Comparison of ENCODE assay signal across 21 cellular contexts in the genomic region with DNA sequence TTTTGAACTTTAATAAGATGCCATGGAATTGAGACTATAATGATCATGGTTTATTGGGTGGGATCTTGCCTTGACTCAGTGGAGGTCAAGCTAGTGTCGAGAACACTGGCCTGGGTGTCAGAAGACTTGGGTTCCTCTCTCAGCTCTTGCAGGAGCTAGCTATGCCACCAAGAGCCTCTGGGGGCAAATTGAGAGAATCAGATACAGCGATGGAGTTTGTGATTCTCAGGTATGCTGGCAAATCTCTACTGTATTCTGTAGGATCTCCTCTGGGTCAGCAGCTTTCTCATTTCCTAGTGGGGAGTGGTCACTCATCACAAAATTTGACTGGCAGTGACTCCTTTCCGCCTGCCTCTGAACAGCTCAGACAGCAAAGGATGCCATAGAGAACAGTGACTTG.
A peak's percentile ranks its signal among the peaks of the same experiment; 100 is the strongest.
DNase-seq lines count a peak whose midpoint lies in the region; ATAC-seq and TF ChIP-seq lines count a peak whose summit lies in the region.
"Had no signal": no experiment of that assay in that cellular context is flagged by ENCODE, and none has a peak within 500 bp of the region (broad histone marks: within the 10 kb centered on the region; RNA-seq: fewer than 3 reads in every experiment).

No MANE protein-coding gene starts in this region.

- H4K20me1 ChIP-seq in DND-41 (ENCODE audit: insufficient read depth, low read length), result no peaks in the 10 kb centered on the region
- H4K20me1 ChIP-seq in GM23338 (replicated peaks; ENCODE audit: insufficient read depth), result no peaks in the 10 kb centered on the region
- no peaks in the 10 kb centered on the region for H4K20me1 ChIP-seq in OCI-LY7 (ENCODE audit: insufficient read depth, low read length)

- no peak overlapping the region for H3K4me3 Mint-ChIP-seq in GM23338
- H3K4me3 Mint-ChIP-seq in glutamatergic neuron (ENCODE audit: unreplicated experiment), result no peak overlapping the region
- no peak overlapping the region for H3K4me3 Mint-ChIP-seq in activated CD4-positive, alpha-beta memory T cell treated with anti-CD3 and anti-CD28 coated beads, Interleukin-2, amount 10 ng/mL, durations not matched to agents 7 days and 5 days
- H3K4me3 Mint-ChIP-seq: B cell; CD4-positive, alpha-beta T cell; T-helper 17 cell had no signal

- H3K4me1 ChIP-seq in DND-41 (ENCODE audit: insufficient read depth, low read length) (no peaks in the 10 kb centered on the region), GM23338 (ENCODE audit: insufficient read depth) (no peaks in the 10 kb centered on the region), OCI-LY7 (ENCODE audit: insufficient read depth, low read length, poor library complexity, severe bottlenecking) (no peaks in the 10 kb centered on the region)

- no peaks in the 10 kb centered on the region for H3F3A ChIP-seq in GM23338 (replicated peaks; ENCODE audit: low read depth)

- CTCF ChIA-PET in OCI-LY7 (lab: Charles Lee; ENCODE audit: unreplicated experiment), result no interaction called here
- CTCF ChIA-PET in activated CD4-positive, alpha-beta memory T cell treated with anti-CD3 and anti-CD28 coated beads, Interleukin-2, amount 10 ng/mL, durations not matched to agents 7 days and 5 days (lab: Charles Lee), result no interaction called here

- H3K27me3 ChIP-seq in DND-41 (ENCODE audit: insufficient read depth, low read length, poor library complexity) (no peaks in the 10 kb centered on the region), GM23338 (ENCODE audit: insufficient read depth) (no peaks in the 10 kb centered on the region)

- H3K4me3 ChIP-seq in DND-41 (ENCODE audit: low read depth in 1 of 2, low read length in 2 of 2) (no peak overlapping the region), GM23338 (no peak overlapping the region), OCI-LY7 (ENCODE audit: low read depth, low read length, poor library complexity, severe bottlenecking) (no peak overlapping the region)

- H3K4me1 Mint-ChIP-seq in GM23338, result no peaks in the 10 kb centered on the region
- H3K4me1 Mint-ChIP-seq in glutamatergic neuron (ENCODE audit: low read depth, unreplicated experiment), result no peaks in the 10 kb centered on the region
- no peaks in the 10 kb centered on the region for H3K4me1 Mint-ChIP-seq in activated CD4-positive, alpha-beta memory T cell treated with anti-CD3 and anti-CD28 coated beads, Interleukin-2, amount 10 ng/mL, durations not matched to agents 7 days and 5 days
- H3K4me1 Mint-ChIP-seq: B cell, T-helper 17 cell had no signal

- POLR2A ChIA-PET in OCI-LY7 (lab: Charles Lee), result no interaction called here
- POLR2A ChIA-PET in activated CD4-positive, alpha-beta memory T cell treated with anti-CD3 and anti-CD28 coated beads, Interleukin-2, amount 10 ng/mL, durations not matched to agents 7 days and 5 days (lab: Charles Lee), result interaction anchor here (0.7 kb wide), 1 partner anchor 12 kb away, joined by 3 read pairs; no protein-coding TSS in a partner anchor

- H3K27ac Mint-ChIP-seq in GM23338 (no peak overlapping the region), glutamatergic neuron (ENCODE audit: unreplicated experiment) (no peak overlapping the region)
- H3K27ac Mint-ChIP-seq in activated CD4-positive, alpha-beta memory T cell treated with anti-CD3 and anti-CD28 coated beads, Interleukin-2, amount 10 ng/mL, durations not matched to agents 7 days and 5 days, result no peak overlapping the region
- H3K27ac Mint-ChIP-seq: B cell; CD4-positive, alpha-beta T cell; T-helper 17 cell had no signal

- H3K9ac ChIP-seq in DND-41 (ENCODE audit: low read depth, low read length), result no peak overlapping the region

- H2AFZ ChIP-seq in DND-41 (ENCODE audit: low read depth, low read length), result no peak overlapping the region
- no peak overlapping the region for H2AFZ ChIP-seq in GM23338
- H2AFZ ChIP-seq in OCI-LY7 (ENCODE audit: low read length), result no peak overlapping the region

- H3K9me2 ChIP-seq in GM23338 (ENCODE audit: insufficient read depth) (0 out of 2 replicates have a peak, but pooled peaks cover 3% of the 10 kb centered on the region), OCI-LY7 (ENCODE audit: insufficient read depth, low read length) (no peaks in the 10 kb centered on the region)

- no peaks in the 10 kb centered on the region for H3K9me3 Mint-ChIP-seq in GM23338
- H3K9me3 Mint-ChIP-seq in glutamatergic neuron (ENCODE audit: unreplicated experiment), result no peaks in the 10 kb centered on the region
- H3K9me3 Mint-ChIP-seq in activated CD4-positive, alpha-beta memory T cell treated with anti-CD3 and anti-CD28 coated beads, Interleukin-2, amount 10 ng/mL, durations not matched to agents 7 days and 5 days, result no peaks in the 10 kb centered on the region
- H3K9me3 Mint-ChIP-seq: CD4-positive, alpha-beta T cell had no signal

- H3K79me2 ChIP-seq in DND-41 (ENCODE audit: insufficient read depth, low read length), result no peaks in the 10 kb centered on the region
- H3K79me2 ChIP-seq in GM23338 (replicated peaks; ENCODE audit: insufficient read depth), result no peaks in the 10 kb centered on the region
- H3K79me2 ChIP-seq in OCI-LY7 (ENCODE audit: insufficient read depth, low read depth, low read length), result no peaks in the 10 kb centered on the region

- H3K36me3 Mint-ChIP-seq in GM23338 (ENCODE audit: low read depth) (no peaks in the 10 kb centered on the region), glutamatergic neuron (ENCODE audit: unreplicated experiment) (no peaks in the 10 kb centered on the region)
- H3K36me3 Mint-ChIP-seq in activated CD4-positive, alpha-beta memory T cell treated with anti-CD3 and anti-CD28 coated beads, Interleukin-2, amount 10 ng/mL, durations not matched to agents 7 days and 5 days (ENCODE audit: low read depth), result no peaks in the 10 kb centered on the region

- H3K4me2 ChIP-seq in DND-41 (ENCODE audit: insufficient read depth, low read length) (no peak overlapping the region), GM23338 (no peak overlapping the region), OCI-LY7 (ENCODE audit: low read length) (no peak overlapping the region)

- H3K27me3 Mint-ChIP-seq in GM23338 (ENCODE audit: insufficient read depth, low read depth, poor library complexity) (no peaks in the 10 kb centered on the region), glutamatergic neuron (ENCODE audit: unreplicated experiment) (no peaks in the 10 kb centered on the region)
- H3K27me3 Mint-ChIP-seq in activated CD4-positive, alpha-beta memory T cell treated with anti-CD3 and anti-CD28 coated beads, Interleukin-2, amount 10 ng/mL, durations not matched to agents 7 days and 5 days, result peaks cover 6% of the 10 kb centered on the region
- H3K27me3 Mint-ChIP-seq: CD4-positive, alpha-beta T cell had no signal

- H3K27ac ChIP-seq in DND-41 (ENCODE audit: low read length) (no peak overlapping the region), GM23338 (ENCODE audit: low read depth) (no peak overlapping the region), OCI-LY7 (ENCODE audit: low read depth, low read length, poor library complexity, severe bottlenecking) (no peak overlapping the region)

- H3K9me3 ChIP-seq in DND-41 (ENCODE audit: insufficient read depth, low read length, severe bottlenecking) (no peaks in the 10 kb centered on the region), OCI-LY7 (ENCODE audit: low read length) (no peaks in the 10 kb centered on the region)

- DNase-seq in DND-41, result no peak
- DNase-seq in GM23338 (ENCODE audit: low spot score), result peak; percentile 59
- peak; percentile 11 for DNase-seq in OCI-LY7 (ENCODE audit: low spot score)
- DNase-seq in glutamatergic neuron, result no peak
- DNase-seq in mesenteric fat pad (ENCODE audit: low spot score), result no peak
- DNase-seq in activated CD4-positive, alpha-beta memory T cell treated with anti-CD3 and anti-CD28 coated beads, Interleukin-2, amount 10 ng/mL, durations not matched to agents 7 days and 5 days, result no peak
- DNase-seq: Calu3; CD4-positive, alpha-beta T cell; KG1; NCI-H1048; NCI-H1436 treated with DMSO at 0.1 percent for 48 hours; NCI-H2029 treated with DMSO at 0.1 percent for 48 hours; NCI-H2227 treated with DMSO at 0.1 percent for 48 hours; NCI-H524 treated with DMSO at 0.1 percent for 48 hours; OCI-M1; RPMI8226; SIG-M5; T-helper 17 cell had no signal

- H3K36me3 ChIP-seq in DND-41 (ENCODE audit: insufficient read depth, low read length), result no peaks in the 10 kb centered on the region
- no peaks in the 10 kb centered on the region for H3K36me3 ChIP-seq in GM23338 (ENCODE audit: insufficient read depth)
- no peaks in the 10 kb centered on the region for H3K36me3 ChIP-seq in OCI-LY7 (ENCODE audit: insufficient read depth, low read length)

- intact Hi-C loops in OCI-LY7 (cut with micrococcal nuclease; ENCODE audit: unreplicated experiment), result no loop called here

- ATAC-seq in DND-41 (ENCODE audit: insufficient read depth, low read depth), result no peak
- ATAC-seq in GM23338, result peak; percentile 68
- ATAC-seq in HG02884 (IDR thresholded peaks at IDR 0.05; ENCODE audit: unreplicated experiment), result no peak
- ATAC-seq in GM21360 (IDR thresholded peaks at IDR 0.05; ENCODE audit: unreplicated experiment), result no peak
- ATAC-seq: T-helper 17 cell had no signal

- TF ChIP-seq CTCF in DND-41 (IDR thresholded peaks at IDR 0.05; ENCODE audit: borderline replicate concordance, extremely low read depth, low read length, poor library complexity, severe bottlenecking) (peak; percentile 34), GM23338 (conservative IDR thresholded peaks at IDR 0.05; ENCODE audit: low read depth in 2 of 2) (peak in 1 of 2 experiments; percentile 30; a peak in 3 of 4 replicates), OCI-LY7 (conservative IDR thresholded peaks at IDR 0.05; ENCODE audit: low read length) (peak; percentile 52; the same call in 1 of the 2 replicates), glutamatergic neuron (IDR thresholded peaks at IDR 0.05; ENCODE audit: partially characterized antibody, unreplicated experiment) (peak; percentile 17)

- BruUV-seq in OCI-LY7 (replicated peaks; lab: Mats Ljungman, UMichigan), result no TSS peak

TF ChIP-seq in GM23338, 12 proteins besides CTCF, POLR2A, EP300 and RAD21 (continues in another document):
- TF ChIP-seq EZH2phosphoT487 (IDR thresholded peaks at IDR 0.05; ENCODE audit: unreplicated experiment) (no peak), ZNF331 (CRISPR knock-in tag; IDR thresholded peaks at IDR 0.05; ENCODE audit: low read depth) (no peak), NANOG (IDR thresholded peaks at IDR 0.05; ENCODE audit: borderline replicate concordance) (no peak)

Comparison
In these comparisons a context has a peak if more than half of its experiments do, and no peak if none do; other contexts are left out.
1. DNase-seq: peak in GM23338 (single experiment) and OCI-LY7 (single experiment); none in DND-41 (single experiment), glutamatergic neuron (single experiment), mesenteric fat pad (single experiment) and activated CD4-positive, alpha-beta memory T cell treated with anti-CD3 and anti-CD28 coated beads, Interleukin-2, amount 10 ng/mL, durations not matched to agents 7 days and 5 days (single experiment).